In the genomic region with DNA sequence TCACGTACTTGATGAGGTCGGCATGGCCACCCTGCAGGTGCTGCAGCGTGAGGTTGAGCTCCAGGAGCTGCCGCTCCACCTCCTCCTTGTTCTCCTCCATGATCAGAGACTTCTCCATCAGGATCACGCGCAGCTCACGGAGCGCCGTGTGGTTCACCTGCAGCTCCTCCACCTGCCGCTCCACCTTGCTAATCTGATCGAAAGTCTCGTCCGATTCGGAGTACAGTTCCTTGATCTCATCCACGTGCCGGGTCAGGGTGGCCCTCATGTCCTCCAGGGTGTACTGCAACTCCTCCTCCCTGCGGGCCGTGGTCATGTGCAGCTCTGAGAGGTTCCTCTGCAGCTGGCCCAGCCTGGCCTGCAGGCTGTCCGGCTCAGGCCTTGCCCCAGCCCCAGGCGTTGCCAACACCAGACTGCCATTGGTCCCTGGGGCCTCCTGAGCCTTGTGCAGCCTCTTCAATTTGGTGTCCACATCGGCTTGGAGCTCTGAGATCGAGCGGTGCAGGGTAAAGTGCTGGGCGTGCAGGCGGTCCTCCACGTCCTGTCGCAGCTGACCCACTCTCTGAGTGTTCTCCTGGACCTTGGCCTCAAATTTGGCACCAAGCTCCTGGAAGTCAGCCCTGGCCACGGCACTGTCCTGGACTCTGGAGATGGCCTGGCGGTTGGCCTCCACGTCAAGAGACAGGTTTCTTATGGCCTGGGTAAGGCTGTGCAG, we compare ENCODE assay signal across 1 cellular context.
TF ChIP-seq lines count a peak whose summit lies in the region.

No MANE protein-coding gene starts in this region.

TF ChIP-seq in HepG2, 621 proteins besides CTCF, POLR2A, EP300 and RAD21:
- TF ChIP-seq, protein P1, sequence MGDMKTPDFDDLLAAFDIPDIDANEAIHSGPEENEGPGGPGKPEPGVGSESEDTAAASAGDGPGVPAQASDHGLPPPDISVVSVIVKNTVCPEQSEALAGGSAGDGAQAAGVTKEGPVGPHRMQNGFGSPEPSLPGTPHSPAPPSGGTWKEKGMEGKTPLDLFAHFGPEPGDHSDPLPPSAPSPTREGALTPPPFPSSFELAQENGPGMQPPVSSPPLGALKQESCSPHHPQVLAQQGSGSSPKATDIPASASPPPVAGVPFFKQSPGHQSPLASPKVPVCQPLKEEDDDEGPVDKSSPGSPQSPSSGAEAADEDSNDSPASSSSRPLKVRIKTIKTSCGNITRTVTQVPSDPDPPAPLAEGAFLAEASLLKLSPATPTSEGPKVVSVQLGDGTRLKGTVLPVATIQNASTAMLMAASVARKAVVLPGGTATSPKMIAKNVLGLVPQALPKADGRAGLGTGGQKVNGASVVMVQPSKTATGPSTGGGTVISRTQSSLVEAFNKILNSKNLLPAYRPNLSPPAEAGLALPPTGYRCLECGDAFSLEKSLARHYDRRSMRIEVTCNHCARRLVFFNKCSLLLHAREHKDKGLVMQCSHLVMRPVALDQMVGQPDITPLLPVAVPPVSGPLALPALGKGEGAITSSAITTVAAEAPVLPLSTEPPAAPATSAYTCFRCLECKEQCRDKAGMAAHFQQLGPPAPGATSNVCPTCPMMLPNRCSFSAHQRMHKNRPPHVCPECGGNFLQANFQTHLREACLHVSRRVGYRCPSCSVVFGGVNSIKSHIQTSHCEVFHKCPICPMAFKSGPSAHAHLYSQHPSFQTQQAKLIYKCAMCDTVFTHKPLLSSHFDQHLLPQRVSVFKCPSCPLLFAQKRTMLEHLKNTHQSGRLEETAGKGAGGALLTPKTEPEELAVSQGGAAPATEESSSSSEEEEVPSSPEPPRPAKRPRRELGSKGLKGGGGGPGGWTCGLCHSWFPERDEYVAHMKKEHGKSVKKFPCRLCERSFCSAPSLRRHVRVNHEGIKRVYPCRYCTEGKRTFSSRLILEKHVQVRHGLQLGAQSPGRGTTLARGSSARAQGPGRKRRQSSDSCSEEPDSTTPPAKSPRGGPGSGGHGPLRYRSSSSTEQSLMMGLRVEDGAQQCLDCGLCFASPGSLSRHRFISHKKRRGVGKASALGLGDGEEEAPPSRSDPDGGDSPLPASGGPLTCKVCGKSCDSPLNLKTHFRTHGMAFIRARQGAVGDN (CRISPR knock-in tag; IDR thresholded peaks at IDR 0.05): peak; percentile 43; the same call in 1 of the 2 replicates
- TF ChIP-seq ZNF383 (CRISPR knock-in tag; IDR thresholded peaks at IDR 0.05; ENCODE audit: borderline replicate concordance) (no peak), ZNF577 (CRISPR knock-in tag; IDR thresholded peaks at IDR 0.05; ENCODE audit: borderline replicate concordance, low read depth) (no peak), EED (CRISPR knock-in tag; IDR thresholded peaks at IDR 0.05) (0 out of 2 replicates have a peak, but pooled peaks have one; percentile 58), HNF4A (CRISPR knock-in tag; IDR thresholded peaks at IDR 0.05) (peak; percentile 16; the same call in 1 of the 2 replicates)
- TF ChIP-seq, protein P2, sequence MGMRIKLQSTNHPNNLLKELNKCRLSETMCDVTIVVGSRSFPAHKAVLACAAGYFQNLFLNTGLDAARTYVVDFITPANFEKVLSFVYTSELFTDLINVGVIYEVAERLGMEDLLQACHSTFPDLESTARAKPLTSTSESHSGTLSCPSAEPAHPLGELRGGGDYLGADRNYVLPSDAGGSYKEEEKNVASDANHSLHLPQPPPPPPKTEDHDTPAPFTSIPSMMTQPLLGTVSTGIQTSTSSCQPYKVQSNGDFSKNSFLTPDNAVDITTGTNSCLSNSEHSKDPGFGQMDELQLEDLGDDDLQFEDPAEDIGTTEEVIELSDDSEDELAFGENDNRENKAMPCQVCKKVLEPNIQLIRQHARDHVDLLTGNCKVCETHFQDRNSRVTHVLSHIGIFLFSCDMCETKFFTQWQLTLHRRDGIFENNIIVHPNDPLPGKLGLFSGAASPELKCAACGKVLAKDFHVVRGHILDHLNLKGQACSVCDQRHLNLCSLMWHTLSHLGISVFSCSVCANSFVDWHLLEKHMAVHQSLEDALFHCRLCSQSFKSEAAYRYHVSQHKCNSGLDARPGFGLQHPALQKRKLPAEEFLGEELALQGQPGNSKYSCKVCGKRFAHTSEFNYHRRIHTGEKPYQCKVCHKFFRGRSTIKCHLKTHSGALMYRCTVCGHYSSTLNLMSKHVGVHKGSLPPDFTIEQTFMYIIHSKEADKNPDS (CRISPR knock-in tag; IDR thresholded peaks at IDR 0.05): no peak
